In the genomic region with DNA sequence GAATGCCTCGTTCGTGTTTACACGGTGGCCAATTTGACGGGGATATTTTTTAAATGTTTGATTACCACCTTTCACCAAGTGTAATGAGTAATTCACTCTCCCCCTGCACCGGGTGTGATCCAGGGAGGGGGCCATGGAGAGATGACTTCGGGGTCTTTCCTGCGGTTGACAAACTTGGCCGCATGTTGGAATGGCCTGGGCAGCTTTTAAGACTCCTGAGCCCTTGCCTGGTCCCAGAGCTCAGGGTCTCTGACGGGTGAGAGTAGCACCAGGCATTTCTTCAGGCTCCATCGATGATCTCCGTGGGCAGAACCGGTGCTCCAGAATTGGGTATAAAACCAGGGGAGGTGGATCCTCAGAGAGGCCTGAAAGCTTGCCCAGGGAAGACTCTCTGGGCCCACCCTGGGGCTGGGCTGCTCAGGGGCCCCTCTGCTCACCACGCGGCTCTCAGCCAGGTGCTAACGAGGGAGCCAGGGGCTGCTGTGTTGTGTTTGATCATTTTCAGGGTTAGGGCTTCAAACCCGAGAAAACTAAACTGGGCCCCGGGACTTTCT, we compare ENCODE assay signal across 8 cellular contexts. TPM values are rescaled to one million over a fixed set of nuclear protein-coding genes. Genes with fewer than 3 reads are reported as not detected.
DNase-seq lines count a peak whose midpoint lies in the region; ATAC-seq lines count a peak whose summit lies in the region.

No MANE protein-coding gene starts in this region.

- DNase-seq in stimulated activated CD4-positive, alpha-beta T cell treated with anti-CD3 and anti-CD28 coated beads, Interleukin-15, amount 100 ng/mL, for 24 hours = peak; percentile 31
- DNase-seq in stimulated activated CD4-positive, alpha-beta T cell treated with anti-CD3 and anti-CD28 coated beads, Interleukin-2, amount 100 ng/mL, for 48 hours = no peak
- peak; percentile 34 for DNase-seq in KBM-7
- DNase-seq in left kidney (ENCODE audit: low read depth, low spot score) = peak; percentile 30
- DNase-seq in stimulated activated naive CD8-positive, alpha-beta T cell treated with anti-CD3 and anti-CD28 coated beads, Interleukin-15, amount 100 ng/mL, for 72 hours = peak; percentile 15 to 38
- no peak for DNase-seq in DMS153 treated with DMSO at 0.1 percent for 48 hours (lab: John Stamatoyannopoulos, UW; ENCODE audit: unreplicated experiment)
- no peak for DNase-seq in RKO (ENCODE audit: low spot score)

- peaks cover 67% of the 10 kb centered on the region for H3K4me1 Mint-ChIP-seq in stimulated activated naive CD8-positive, alpha-beta T cell treated with anti-CD3 and anti-CD28 coated beads, Interleukin-15, amount 100 ng/mL, for 72 hours

- WGBS in adipose tissue, 3 donors = 1 to 3% (median 2%) methylated on average over 17 of the region's 17 CpGs

- H3K27ac ChIP-seq in adipose tissue (ENCODE audit: low read depth, low read length) = peak overlapping the region; percentile 51

- peak overlapping the region; percentile 93 to 94 for H3K4me3 Mint-ChIP-seq in stimulated activated naive CD8-positive, alpha-beta T cell treated with anti-CD3 and anti-CD28 coated beads, Interleukin-15, amount 100 ng/mL, for 72 hours

- ATAC-seq in stimulated activated naive CD8-positive, alpha-beta T cell treated with anti-CD3 and anti-CD28 coated beads, Interleukin-15, amount 100 ng/mL, for 72 hours = peak; percentile 21

- H3K27me3 Mint-ChIP-seq in stimulated activated naive CD8-positive, alpha-beta T cell treated with anti-CD3 and anti-CD28 coated beads, Interleukin-15, amount 100 ng/mL, for 72 hours = no peaks in the 10 kb centered on the region

- no peaks in the 10 kb centered on the region for H3K9me3 Mint-ChIP-seq in stimulated activated naive CD8-positive, alpha-beta T cell treated with anti-CD3 and anti-CD28 coated beads, Interleukin-15, amount 100 ng/mL, for 72 hours

- peak overlapping the region; percentile 93 to 95 for H3K27ac Mint-ChIP-seq in stimulated activated naive CD8-positive, alpha-beta T cell treated with anti-CD3 and anti-CD28 coated beads, Interleukin-15, amount 100 ng/mL, for 72 hours

- in situ Hi-C loops in KBM-7 (cut with MboI; ENCODE audit: low pct_unique_long_range_greater_than_20kb, low sequenced_read_pairs) = no loop called here

RNA-seq across cellular contexts. Expression of a gene that starts 0.9 kb away (rescaled TPM):
- polyA plus RNA-seq in adipose tissue = 10 to 100 TPM in 1 of 3 donors, 1 to 10 TPM in 2; 7.1 to 12.9 (median 9.3) TPM

RNA-seq across cellular contexts. Expression of a gene that starts 43.2 kb away (rescaled TPM):
- 1 to 10 TPM; 3.3 to 8.2 (median 4.7) TPM for polyA plus RNA-seq in adipose tissue

RNA-seq across cellular contexts. Expression of a gene that starts 49.0 kb away (rescaled TPM):
- 1 to 10 TPM; 2.3 to 4.2 (median 2.5) TPM for polyA plus RNA-seq in adipose tissue

Comparison
In these comparisons a context has a peak if more than half of its experiments do, and no peak if none do; other contexts are left out.
1. DNase-seq: peak in stimulated activated CD4-positive, alpha-beta T cell treated with anti-CD3 and anti-CD28 coated beads, Interleukin-15, amount 100 ng/mL, for 24 hours (single experiment), KBM-7 (single experiment), left kidney (single experiment) and stimulated activated naive CD8-positive, alpha-beta T cell treated with anti-CD3 and anti-CD28 coated beads, Interleukin-15, amount 100 ng/mL, for 72 hours (2 of 2); none in stimulated activated CD4-positive, alpha-beta T cell treated with anti-CD3 and anti-CD28 coated beads, Interleukin-2, amount 100 ng/mL, for 48 hours (0 of 2), DMS153 treated with DMSO at 0.1 percent for 48 hours (single experiment) and RKO (single experiment).